ENCODE assay signal across 18 cellular contexts in genomic region chr2:21452678-21453077, GRCh38.
"Had no signal": no experiment of that assay in that cellular context is flagged by ENCODE, and none has a peak within 500 bp of the region (broad histone marks: within the 10 kb centered on the region; RNA-seq: fewer than 3 reads in every experiment).

No MANE protein-coding gene starts in this region.

- H3K4me3 ChIP-seq: lung, right atrium auricular region, spleen, testis, upper lobe of right lung had no signal

- H3K9me3 Mint-ChIP-seq: activated CD4-positive, alpha-beta memory T cell treated with anti-CD3 and anti-CD28 coated beads for 36 hours; activated naive CD8-positive, alpha-beta T cell treated with anti-CD3 and anti-CD28 coated beads, Interleukin-2, amount 10 ng/mL, durations not matched to agents 7 days and 5 days; stimulated activated naive CD8-positive, alpha-beta T cell treated with anti-CD3 and anti-CD28 coated beads, Interleukin-15, Interleukin-2, amounts not matched to agents 100 ng/mL and 50 ng/mL, for 24 hours had no signal

- H3K27ac ChIP-seq: right atrium auricular region, spleen, testis, upper lobe of right lung had no signal

- H3K4me1 ChIP-seq: upper lobe of right lung had no signal

- H3K4me3 Mint-ChIP-seq: activated CD4-positive, alpha-beta memory T cell treated with anti-CD3 and anti-CD28 coated beads for 36 hours; activated naive CD8-positive, alpha-beta T cell treated with anti-CD3 and anti-CD28 coated beads, Interleukin-2, amount 10 ng/mL, durations not matched to agents 7 days and 5 days; activated T-cell treated with anti-CD3 and anti-CD28 coated beads, Interleukin-2, amount 50 U/mL, for 72 hours; naive thymus-derived CD4-positive, alpha-beta T cell; stimulated activated naive CD8-positive, alpha-beta T cell treated with anti-CD3 and anti-CD28 coated beads, Interleukin-15, Interleukin-2, amounts not matched to agents 100 ng/mL and 50 ng/mL, for 24 hours; T-helper 2 cell treated with Interferon-gamma antibody and Interleukin-4, amounts not matched to agents 5 μg/mL and 100 μg/mL, for 36 hours had no signal

- ATAC-seq: activated T-cell treated with anti-CD3 and anti-CD28 coated beads, Interleukin-2, amount 50 U/mL, for 72 hours; esophagus mucosa; left colon; naive thymus-derived CD4-positive, alpha-beta T cell had no signal

- H3K36me3 ChIP-seq: right atrium auricular region, spleen, upper lobe of right lung had no signal

- H3K27me3 ChIP-seq: right atrium auricular region, spleen, testis, upper lobe of right lung had no signal

- H3K36me3 Mint-ChIP-seq: activated CD4-positive, alpha-beta memory T cell treated with anti-CD3 and anti-CD28 coated beads for 36 hours; activated naive CD8-positive, alpha-beta T cell treated with anti-CD3 and anti-CD28 coated beads, Interleukin-2, amount 10 ng/mL, durations not matched to agents 7 days and 5 days; naive thymus-derived CD4-positive, alpha-beta T cell had no signal

- DNase-seq: activated CD4-positive, alpha-beta memory T cell treated with anti-CD3 and anti-CD28 coated beads for 36 hours; activated CD4-positive, alpha-beta T cell treated with anti-CD3 and anti-CD28 coated beads for 1 hour; activated gamma-delta T cell treated with Interleukin-2 at 50 U/mL for 16 hours; activated naive CD8-positive, alpha-beta T cell treated with anti-CD3 and anti-CD28 coated beads, Interleukin-2, amount 10 ng/mL, durations not matched to agents 7 days and 5 days; activated T-cell treated with anti-CD3 and anti-CD28 coated beads, Interleukin-2, amount 50 U/mL, for 72 hours; anterior cingulate cortex; left colon; naive thymus-derived CD4-positive, alpha-beta T cell; posterior cingulate gyrus; spleen; stimulated activated CD4-positive, alpha-beta T cell treated with anti-CD3 and anti-CD28 coated beads, Interleukin-1b, Interleukin-23, amount 100 ng/mL, for 48 hours; testis; upper lobe of right lung had no signal

- H3K27ac Mint-ChIP-seq: activated CD4-positive, alpha-beta memory T cell treated with anti-CD3 and anti-CD28 coated beads for 36 hours; activated naive CD8-positive, alpha-beta T cell treated with anti-CD3 and anti-CD28 coated beads, Interleukin-2, amount 10 ng/mL, durations not matched to agents 7 days and 5 days; activated T-cell treated with anti-CD3 and anti-CD28 coated beads, Interleukin-2, amount 50 U/mL, for 72 hours; naive thymus-derived CD4-positive, alpha-beta T cell; stimulated activated naive CD8-positive, alpha-beta T cell treated with anti-CD3 and anti-CD28 coated beads, Interleukin-15, Interleukin-2, amounts not matched to agents 100 ng/mL and 50 ng/mL, for 24 hours; T-helper 2 cell treated with Interferon-gamma antibody and Interleukin-4, amounts not matched to agents 5 μg/mL and 100 μg/mL, for 36 hours had no signal

- H3K4me1 Mint-ChIP-seq: activated naive CD8-positive, alpha-beta T cell treated with anti-CD3 and anti-CD28 coated beads, Interleukin-2, amount 10 ng/mL, durations not matched to agents 7 days and 5 days; naive thymus-derived CD4-positive, alpha-beta T cell had no signal

- H3K9me3 ChIP-seq: testis, upper lobe of right lung had no signal

- H3K27me3 Mint-ChIP-seq: activated CD4-positive, alpha-beta memory T cell treated with anti-CD3 and anti-CD28 coated beads for 36 hours; activated naive CD8-positive, alpha-beta T cell treated with anti-CD3 and anti-CD28 coated beads, Interleukin-2, amount 10 ng/mL, durations not matched to agents 7 days and 5 days; naive thymus-derived CD4-positive, alpha-beta T cell; stimulated activated naive CD8-positive, alpha-beta T cell treated with anti-CD3 and anti-CD28 coated beads, Interleukin-15, Interleukin-2, amounts not matched to agents 100 ng/mL and 50 ng/mL, for 24 hours had no signal
